ENCODE assay signal across 9 cellular contexts in genomic region chr3:185070491-185071335, GRCh38.
DNase-seq lines count a peak whose midpoint lies in the region; ATAC-seq and TF ChIP-seq lines count a peak whose summit lies in the region.
"Had no signal": no experiment of that assay in that cellular context is flagged by ENCODE, and none has a peak within 500 bp of the region (broad histone marks: within the 10 kb centered on the region; RNA-seq: fewer than 3 reads in every experiment).

No MANE protein-coding gene starts in this region.

- H3K27ac ChIP-seq in right atrium auricular region = no peak overlapping the region
- H3K27ac ChIP-seq in cardiac muscle cell = no peak overlapping the region
- H3K27ac ChIP-seq in upper lobe of right lung = no peak overlapping the region
- no peak overlapping the region for H3K27ac ChIP-seq in vagina

- TF ChIP-seq POLR2A in vagina (IDR thresholded peaks at IDR 0.05) = no peak

- H3K4me3 Mint-ChIP-seq in T-helper 2 cell treated with Interferon-gamma antibody and Interleukin-4, amounts not matched to agents 5 μg/mL and 100 μg/mL, for 36 hours = no peak overlapping the region

- no peaks in the 10 kb centered on the region for H3K27me3 Mint-ChIP-seq in T-helper 2 cell treated with Interferon-gamma antibody and Interleukin-4, amounts not matched to agents 5 μg/mL and 100 μg/mL, for 36 hours (ENCODE audit: low read depth)

- H3K4me1 Mint-ChIP-seq in T-helper 2 cell treated with Interferon-gamma antibody and Interleukin-4, amounts not matched to agents 5 μg/mL and 100 μg/mL, for 36 hours (ENCODE audit: low read depth) = no peaks in the 10 kb centered on the region

- H3K4me1 ChIP-seq in right atrium auricular region = no peaks in the 10 kb centered on the region
- H3K4me1 ChIP-seq in cardiac muscle cell (ENCODE audit: low read depth) = no peaks in the 10 kb centered on the region
- no peaks in the 10 kb centered on the region for H3K4me1 ChIP-seq in upper lobe of right lung
- H3K4me1 ChIP-seq in vagina = no peaks in the 10 kb centered on the region

- no peaks in the 10 kb centered on the region for H3K9me3 ChIP-seq in right atrium auricular region
- H3K9me3 ChIP-seq in cardiac muscle cell (ENCODE audit: low read depth) = no peaks in the 10 kb centered on the region
- no peaks in the 10 kb centered on the region for H3K9me3 ChIP-seq in upper lobe of right lung
- no peaks in the 10 kb centered on the region for H3K9me3 ChIP-seq in vagina

- H3K27me3 ChIP-seq in right atrium auricular region (no peaks in the 10 kb centered on the region), cardiac muscle cell (no peaks in the 10 kb centered on the region), upper lobe of right lung (no peaks in the 10 kb centered on the region), vagina (no peaks in the 10 kb centered on the region)

- intact Hi-C loops in Right ventricle myocardium inferior (cut with DNase I) (no loop called here), upper lobe of right lung (cut with DNase I) (no loop called here), vagina (cut with DNase I) (no loop called here)

- H3K36me3 ChIP-seq in right atrium auricular region (no peaks in the 10 kb centered on the region), cardiac muscle cell (no peaks in the 10 kb centered on the region), upper lobe of right lung (no peaks in the 10 kb centered on the region), vagina (no peaks in the 10 kb centered on the region)

- ATAC-seq in Right ventricle myocardium inferior (peak; percentile 50), SK-N-SH treated with all-trans-retinoic acid at 6 μM for 48 hours (peak; percentile 96), upper lobe of right lung (peak; percentile 39), HG03432 (IDR thresholded peaks at IDR 0.05; ENCODE audit: unreplicated experiment) (no peak)

- no peak for TF ChIP-seq CTCF in right atrium auricular region (IDR thresholded peaks at IDR 0.05)
- peak; percentile 58 for TF ChIP-seq CTCF in cardiac muscle cell (IDR thresholded peaks at IDR 0.05; ENCODE audit: low read depth, low read length)
- peak; percentile 19 for TF ChIP-seq CTCF in upper lobe of right lung (IDR thresholded peaks at IDR 0.05)
- no peak for TF ChIP-seq CTCF in vagina (IDR thresholded peaks at IDR 0.05)

- H3K4me3 ChIP-seq in right atrium auricular region = no peak overlapping the region
- H3K4me3 ChIP-seq in cardiac muscle cell = no peak overlapping the region
- no peak overlapping the region for H3K4me3 ChIP-seq in upper lobe of right lung
- H3K4me3 ChIP-seq in vagina = no peak overlapping the region

- no peaks in the 10 kb centered on the region for H3K36me3 Mint-ChIP-seq in T-helper 2 cell treated with Interferon-gamma antibody and Interleukin-4, amounts not matched to agents 5 μg/mL and 100 μg/mL, for 36 hours (ENCODE audit: low read depth)

- no peak overlapping the region for H3K27ac Mint-ChIP-seq in T-helper 2 cell treated with Interferon-gamma antibody and Interleukin-4, amounts not matched to agents 5 μg/mL and 100 μg/mL, for 36 hours

- DNase-seq in Right ventricle myocardium inferior (ENCODE audit: missing footprints) = no peak
- no peak for DNase-seq in right atrium auricular region (ENCODE audit: low spot score)
- DNase-seq in cardiac muscle cell (ENCODE audit: low read depth in 1 of 2, low spot score in 1 of 2) = peak; percentile 44 to 58
- DNase-seq in upper lobe of right lung = no peak
- no peak for DNase-seq in vagina (ENCODE audit: extremely low spot score in 2 of 2)
- DNase-seq in T-helper 2 cell treated with Interferon-gamma antibody and Interleukin-4, amounts not matched to agents 5 μg/mL and 100 μg/mL, for 36 hours (ENCODE audit: low spot score) = no peak
- DNase-seq: activated CD4-positive, alpha-beta T cell treated with anti-CD3 and anti-CD28 coated beads for 4 hours had no signal

- H3K9me3 Mint-ChIP-seq in T-helper 2 cell treated with Interferon-gamma antibody and Interleukin-4, amounts not matched to agents 5 μg/mL and 100 μg/mL, for 36 hours = no peaks in the 10 kb centered on the region

TF ChIP-seq in SK-N-SH treated with all-trans-retinoic acid at 6 μM for 48 hours, 23 proteins besides CTCF, POLR2A, EP300 and RAD21 (continues in another document):
- TF ChIP-seq PPARA (CRISPR knock-in tag; IDR thresholded peaks at IDR 0.05; ENCODE audit: borderline replicate concordance) (no peak), ESRRG (CRISPR knock-in tag; IDR thresholded peaks at IDR 0.05) (no peak), CREB5 (CRISPR knock-in tag; IDR thresholded peaks at IDR 0.05; ENCODE audit: low read depth) (no peak), ARNTL (CRISPR knock-in tag; IDR thresholded peaks at IDR 0.05; ENCODE audit: borderline replicate concordance, low read depth) (no peak), ZNF70 (CRISPR knock-in tag; IDR thresholded peaks at IDR 0.05) (no peak), ZNF8 (CRISPR knock-in tag; IDR thresholded peaks at IDR 0.05) (no peak), TOX (CRISPR knock-in tag; IDR thresholded peaks at IDR 0.05; ENCODE audit: borderline replicate concordance) (no peak), ZC3H10 (CRISPR knock-in tag; IDR thresholded peaks at IDR 0.05) (no peak), ZNF565 (CRISPR knock-in tag; conservative IDR thresholded peaks at IDR 0.05; ENCODE audit: low read depth) (no peak), TSHZ2 (CRISPR knock-in tag; IDR thresholded peaks at IDR 0.05) (no peak), GLIS3 (CRISPR knock-in tag; IDR thresholded peaks at IDR 0.05) (no peak), PATZ1 (CRISPR knock-in tag; IDR thresholded peaks at IDR 0.05; ENCODE audit: borderline replicate concordance) (no peak), TCF4 (CRISPR knock-in tag; IDR thresholded peaks at IDR 0.05; ENCODE audit: borderline replicate concordance) (no peak), ISL1 (CRISPR knock-in tag; IDR thresholded peaks at IDR 0.05) (no peak), ZFP30 (CRISPR knock-in tag; IDR thresholded peaks at IDR 0.05) (no peak), RARB (CRISPR knock-in tag; IDR thresholded peaks at IDR 0.05) (no peak), BACH2 (CRISPR knock-in tag; IDR thresholded peaks at IDR 0.05; ENCODE audit: borderline replicate concordance) (no peak)

Comparison
In these comparisons a context has a peak if more than half of its experiments do, and no peak if none do; other contexts are left out.
1. DNase-seq: peak in cardiac muscle cell (2 of 2); none in Right ventricle myocardium inferior (single experiment), right atrium auricular region (single experiment), upper lobe of right lung (single experiment), vagina (0 of 2) and T-helper 2 cell treated with Interferon-gamma antibody and Interleukin-4, amounts not matched to agents 5 μg/mL and 100 μg/mL, for 36 hours (single experiment).
2. CTCF ChIP-seq: peak in cardiac muscle cell (single experiment) and upper lobe of right lung (single experiment); none in right atrium auricular region (0 of 2) and vagina (0 of 3).